Comparison of ENCODE assay signal across 24 cellular contexts in genomic region chr6:147136057-147136456, GRCh38.
"Had no signal": no experiment of that assay in that cellular context is flagged by ENCODE, and none has a peak within 500 bp of the region (broad histone marks: within the 10 kb centered on the region; RNA-seq: fewer than 3 reads in every experiment).

No MANE protein-coding gene starts in this region.

- H3K9ac ChIP-seq: parathyroid adenoma had no signal

- H3K4me3 ChIP-seq: gastroesophageal sphincter, left ventricle myocardium inferior, lower lobe of right lung, prostate gland, spleen, tibial artery, upper lobe of left lung, uterus had no signal

- DNase-seq: effector memory CD8-positive, alpha-beta T cell; erythroblast; glutamatergic neuron; immature natural killer cell; kidney; left cardiac atrium; left ventricle myocardium inferior; lower lobe of right lung; mesenchymal stem cell; midbrain; naive B cell; retina; spleen; stimulated activated CD4-positive, alpha-beta T cell treated with anti-CD3 and anti-CD28 coated beads, Interleukin-15, amount 100 ng/mL, for 24 hours; stimulated activated CD4-positive, alpha-beta T cell treated with anti-CD3 and anti-CD28 coated beads, Interleukin-1b, Interleukin-23, amount 100 ng/mL, for 48 hours; stimulated activated CD4-positive, alpha-beta T cell treated with anti-CD3 and anti-CD28 coated beads, Interleukin-4, amount 100 ng/mL, for 24 hours; tibial artery; upper lobe of left lung; uterus had no signal

- H3K36me3 ChIP-seq: gastroesophageal sphincter, left ventricle myocardium inferior, lower lobe of right lung, prostate gland, spleen, tibial artery, upper lobe of left lung, uterus had no signal

- H3K27ac ChIP-seq: gastroesophageal sphincter, left ventricle myocardium inferior, lower lobe of right lung, prostate gland, spleen, tibial artery, upper lobe of left lung, uterus had no signal

- H3K27me3 ChIP-seq: gastroesophageal sphincter, spleen, tibial artery, upper lobe of left lung, uterus had no signal

- ATAC-seq: effector memory CD8-positive, alpha-beta T cell; gastroesophageal sphincter; lower lobe of right lung; sciatic nerve; stimulated activated memory B cell treated with anti-CD40 and anti-IgM and Interleukin-4, amounts not matched to agents 10 μg/mL and 1 μg/mL and 100 μg/mL, for 72 hours had no signal

- H3K4me1 ChIP-seq: gastroesophageal sphincter, lower lobe of right lung, prostate gland, spleen, tibial artery, upper lobe of left lung, uterus had no signal

- FAIRE-seq: kidney had no signal

- H3K79me2 ChIP-seq: parathyroid adenoma had no signal

- H3K9me3 ChIP-seq: gastroesophageal sphincter, left ventricle myocardium inferior, lower lobe of right lung, prostate gland, spleen, tibial artery, upper lobe of left lung, uterus had no signal
